Comparison of ENCODE assay signal across 8 cellular contexts in genomic region chr9:132800038-132800648, GRCh38.
DNase-seq lines count a peak whose midpoint lies in the region; ATAC-seq and TF ChIP-seq lines count a peak whose summit lies in the region.

No MANE protein-coding gene starts in this region.

- no peaks in the 10 kb centered on the region for H3K9me2 ChIP-seq in PC-3 (replicated peaks; ENCODE audit: low read length)

- DNase-seq in Caki2 (ENCODE audit: low read depth) (peak; percentile 57), HuH-7.5 (ENCODE audit: low spot score) (peak; percentile 47), PC-3 (peak; percentile 71), fibroblast of mammary gland (ENCODE audit: low read depth) (peak; percentile 61), natural killer cell (peak; percentile 42), NCI-H187 treated with DMSO at 0.1 percent for 48 hours (lab: John Stamatoyannopoulos, UW) (no peak)
- DNase-seq in activated T-cell treated with anti-CD3 and anti-CD28 coated beads, Interleukin-2, amount 50 U/mL, for 48 hours, result peak; percentile 69 to 71
- peak; percentile 25 to 40 for DNase-seq in stimulated activated CD8-positive, alpha-beta memory T cell treated with anti-CD3 and anti-CD28 coated beads, Interleukin-7, amount 100 ng/mL, for 4 hours (ENCODE audit: low read depth in 2 of 2)

- no peak overlapping the region for H2AFZ ChIP-seq in PC-3 (ENCODE audit: low read length)

- H3K36me3 ChIP-seq in PC-3 (ENCODE audit: low read depth, low read length), result no peaks in the 10 kb centered on the region

- H3K9me3 Mint-ChIP-seq in natural killer cell, result no peaks in the 10 kb centered on the region

- no peaks in the 10 kb centered on the region for H3K27me3 ChIP-seq in PC-3 (ENCODE audit: low read length)

- CTCF ChIA-PET in PC-3 (lab: Charles Lee), result no interaction called here

- no peaks in the 10 kb centered on the region for H3K79me2 ChIP-seq in PC-3 (ENCODE audit: low read length)

- no peak overlapping the region for H3K27ac Mint-ChIP-seq in natural killer cell

- TF ChIP-seq CTCF in PC-3 (conservative IDR thresholded peaks at IDR 0.05; ENCODE audit: low read depth, low read length), result peak; percentile 79
- TF ChIP-seq CTCF in fibroblast of mammary gland (conservative IDR thresholded peaks at IDR 0.05; ENCODE audit: control insufficient read depth, insufficient read depth, low read depth, low read length), result peak; percentile 68
- TF ChIP-seq CTCF in natural killer cell (IDR thresholded peaks at IDR 0.05), result peak; percentile 85

- ATAC-seq in PC-3, result peak; percentile 69
- ATAC-seq in natural killer cell, result peak; percentile 72 to 86 (median 83)

- no peak overlapping the region for H3K4me3 Mint-ChIP-seq in natural killer cell

- no peaks in the 10 kb centered on the region for H3F3A ChIP-seq in PC-3 (ENCODE audit: low read length, unreplicated experiment)

- H3K9ac ChIP-seq in PC-3 (ENCODE audit: low read length), result no peak overlapping the region

- H3K27ac ChIP-seq in PC-3 (ENCODE audit: low read length), result no peak overlapping the region

- H3K36me3 Mint-ChIP-seq in natural killer cell, result no peaks in the 10 kb centered on the region

- H3K4me1 Mint-ChIP-seq in natural killer cell, result peaks cover 25 to 43% of the 10 kb centered on the region in 2 donors

- 0 out of 2 replicates have a peak overlapping the region, but pooled peaks have one; percentile 36 for H3K4me2 ChIP-seq in PC-3 (ENCODE audit: low read length)

- intact Hi-C loops in PC-3 (cut with micrococcal nuclease), result loop anchor here (1.0 to 10.0 kb wide), 4 partner anchors 105 to 389 kb away; no protein-coding TSS in a partner anchor
- intact Hi-C loops in natural killer cell (cut with micrococcal nuclease), result loop anchor here (1.0 to 5.0 kb wide), 3 partner anchors 128 to 388 kb away; partner anchors contain the start of gene GTF3C4

- no peaks in the 10 kb centered on the region for H4K20me1 ChIP-seq in PC-3 (ENCODE audit: low read length)

- no peaks in the 10 kb centered on the region for H3K9me3 ChIP-seq in PC-3 (ENCODE audit: low read length)

- peaks cover 3% of the 10 kb centered on the region; the same call in 1 of the 2 replicates for H3K4me1 ChIP-seq in PC-3 (ENCODE audit: insufficient read depth, low read length)

- POLR2A ChIA-PET in PC-3 (lab: Charles Lee; ENCODE audit: unreplicated experiment), result no interaction called here

- H3K4me3 ChIP-seq in PC-3 (ENCODE audit: low read length) (no peak overlapping the region), fibroblast of mammary gland (ENCODE audit: control insufficient read depth, low read depth, low read length) (no peak overlapping the region)

- in situ Hi-C loops in Caki2 (cut with HindIII; ENCODE audit: low pct_unique_long_range_greater_than_20kb, low sequenced_read_pairs), result no loop called here

- peaks cover 0 to 16% of the 10 kb centered on the region in 2 donors for H3K27me3 Mint-ChIP-seq in natural killer cell (ENCODE audit: low read depth in 2 of 2)

- BruUV-seq in PC-3 (replicated peaks; lab: Mats Ljungman, UMichigan), result no TSS peak
